17 cellular contexts compared by ENCODE assay signal in the genomic region with DNA sequence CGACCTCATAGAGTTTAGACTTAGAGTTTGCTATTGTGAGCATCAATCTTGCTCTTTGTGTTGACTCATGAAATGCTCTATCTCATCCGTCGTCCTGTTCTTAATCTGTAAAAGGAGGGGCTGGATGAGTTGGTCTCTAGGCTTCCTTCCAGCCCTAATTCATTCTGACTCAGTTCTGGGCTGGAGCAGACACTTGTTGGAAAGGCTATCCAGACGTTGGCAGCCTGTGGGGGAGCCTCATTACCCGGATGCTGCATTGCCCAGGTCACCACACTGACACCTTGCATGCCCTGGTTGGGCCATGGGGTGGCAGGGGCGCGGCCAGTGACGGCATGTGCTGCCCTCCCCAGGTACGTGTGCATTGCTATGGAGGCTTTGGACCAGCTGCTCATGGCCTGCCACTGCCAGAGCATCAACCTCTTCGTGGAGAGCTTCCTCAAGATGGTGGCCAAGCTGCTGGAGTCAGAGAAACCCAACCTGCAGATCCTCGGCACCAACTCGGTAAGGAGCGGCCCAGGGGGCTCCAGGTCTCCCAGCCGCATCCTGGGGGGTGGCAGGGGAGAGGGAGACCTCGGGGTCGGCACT.
A peak's percentile ranks its signal among the peaks of the same experiment; 100 is the strongest.
DNase-seq lines count a peak whose midpoint lies in the region; ATAC-seq, FAIRE-seq and TF ChIP-seq lines count a peak whose summit lies in the region.
"Had no signal": no experiment of that assay in that cellular context is flagged by ENCODE, and none has a peak within 500 bp of the region (broad histone marks: within the 10 kb centered on the region; RNA-seq: fewer than 3 reads in every experiment).

No MANE protein-coding gene starts in this region.

- intact Hi-C loops in activated CD4-positive, alpha-beta T cell treated with anti-CD3 and anti-CD28 coated beads, Interleukin-2, amount 10 ng/mL, durations not matched to agents 24 days and 14 days (cut with micrococcal nuclease): no loop called here

- DNase-seq in AG04450 (ENCODE audit: low read depth, low spot score) (peak; percentile 52), HS-5 (ENCODE audit: low read depth) (peak; percentile 76), astrocyte of the cerebellum (ENCODE audit: low read depth) (peak; percentile 54), kidney glomerular epithelial cell (lab: John Stamatoyannopoulos, UW) (peak; percentile 26), nephron progenitor cell (no peak), GM19239 (ENCODE audit: insufficient read length, low spot score) (no peak)
- DNase-seq in activated CD4-positive, alpha-beta T cell treated with anti-CD3 and anti-CD28 coated beads, Interleukin-2, amount 10 ng/mL, durations not matched to agents 24 days and 14 days: no peak
- DNase-seq: activated CD4-positive, CD25-positive, alpha-beta regulatory T cell treated with anti-CD3 and anti-CD28 coated beads, Interleukin-2, amount 50 U/mL, for 72 hours; gastrocnemius medialis; GF-D8; NCI-H1092 treated with DMSO at 0.1 percent for 48 hours; NCI-H748 treated with DMSO at 0.1 percent for 48 hours had no signal

- peak overlapping the region; percentile 21 for H3K27ac ChIP-seq in AG04450 (ENCODE audit: low read depth, low read length)
- H3K27ac ChIP-seq: BLaER1, gastrocnemius medialis, neutrophil, vagina had no signal

- FAIRE-seq in GM19239 (lab: Jason Lieb, UNC): no peak

- no peaks in the 10 kb centered on the region for H3K9me3 Mint-ChIP-seq in nephron progenitor cell
- peaks cover 7% of the 10 kb centered on the region for H3K9me3 Mint-ChIP-seq in activated CD4-positive, alpha-beta T cell treated with anti-CD3 and anti-CD28 coated beads, Interleukin-2, amount 10 ng/mL, durations not matched to agents 24 days and 14 days
- H3K9me3 Mint-ChIP-seq: central memory CD8-positive, alpha-beta T cell had no signal

- in situ Hi-C loops in astrocyte of the cerebellum (cut with HindIII; ENCODE audit: low sequenced_read_pairs): no loop called here

- POLR2A ChIA-PET in AG04450 (lab: Yijun Ruan, JAX): no interaction called here

- H3K27ac Mint-ChIP-seq in nephron progenitor cell: no peak overlapping the region
- H3K27ac Mint-ChIP-seq in activated CD4-positive, alpha-beta T cell treated with anti-CD3 and anti-CD28 coated beads, Interleukin-2, amount 10 ng/mL, durations not matched to agents 24 days and 14 days: no peak overlapping the region

- H3K4me3 Mint-ChIP-seq in nephron progenitor cell: no peak overlapping the region
- H3K4me3 Mint-ChIP-seq in activated CD4-positive, alpha-beta T cell treated with anti-CD3 and anti-CD28 coated beads, Interleukin-2, amount 10 ng/mL, durations not matched to agents 24 days and 14 days: no peak overlapping the region
- H3K4me3 Mint-ChIP-seq: central memory CD8-positive, alpha-beta T cell had no signal

- peaks cover 51% of the 10 kb centered on the region for H3K36me3 Mint-ChIP-seq in nephron progenitor cell (ENCODE audit: low read depth)
- H3K36me3 Mint-ChIP-seq in activated CD4-positive, alpha-beta T cell treated with anti-CD3 and anti-CD28 coated beads, Interleukin-2, amount 10 ng/mL, durations not matched to agents 24 days and 14 days (ENCODE audit: low read depth): no peaks in the 10 kb centered on the region

- H3K9me3 ChIP-seq in AG04450 (ENCODE audit: control insufficient read depth, insufficient read depth, low read length): no peaks in the 10 kb centered on the region
- H3K9me3 ChIP-seq: BLaER1, gastrocnemius medialis, neutrophil, vagina had no signal

- ATAC-seq in GM21737 (IDR thresholded peaks at IDR 0.05; ENCODE audit: unreplicated experiment): no peak
- ATAC-seq: gastrocnemius medialis had no signal

- H3K27me3 ChIP-seq in AG04450 (ENCODE audit: control insufficient read depth, insufficient read depth, low read length): no peaks in the 10 kb centered on the region
- H3K27me3 ChIP-seq: BLaER1, gastrocnemius medialis, neutrophil, vagina had no signal

- CTCF ChIA-PET in AG04450 (lab: Charles Lee): no interaction called here

- H3K4me3 ChIP-seq in AG04450 (ENCODE audit: low read depth, low read length) (no peak overlapping the region), astrocyte of the cerebellum (ENCODE audit: low read depth, low read length) (no peak overlapping the region)
- H3K4me3 ChIP-seq: BLaER1, gastrocnemius medialis, vagina had no signal

- peaks cover 21% of the 10 kb centered on the region for H3K4me1 Mint-ChIP-seq in nephron progenitor cell
- H3K4me1 Mint-ChIP-seq in activated CD4-positive, alpha-beta T cell treated with anti-CD3 and anti-CD28 coated beads, Interleukin-2, amount 10 ng/mL, durations not matched to agents 24 days and 14 days: no peaks in the 10 kb centered on the region
- H3K4me1 Mint-ChIP-seq: central memory CD8-positive, alpha-beta T cell had no signal

- TF ChIP-seq CTCF in AG04450 (IDR thresholded peaks at IDR 0.05; ENCODE audit: low read depth, low read length): no peak
- TF ChIP-seq CTCF in astrocyte of the cerebellum (IDR thresholded peaks at IDR 0.05; ENCODE audit: low read depth, low read length, missing control alignments): no peak
- TF ChIP-seq CTCF in nephron progenitor cell (IDR thresholded peaks at IDR 0.05): no peak

- H3K27me3 Mint-ChIP-seq in nephron progenitor cell (ENCODE audit: low read depth, poor library complexity): peaks cover 3% of the 10 kb centered on the region
- peaks cover 2% of the 10 kb centered on the region for H3K27me3 Mint-ChIP-seq in activated CD4-positive, alpha-beta T cell treated with anti-CD3 and anti-CD28 coated beads, Interleukin-2, amount 10 ng/mL, durations not matched to agents 24 days and 14 days

Comparison
In these comparisons a context has a peak if more than half of its experiments do, and no peak if none do; other contexts are left out.
1. DNase-seq: peak in AG04450 (single experiment), HS-5 (single experiment), astrocyte of the cerebellum (single experiment) and kidney glomerular epithelial cell (single experiment); none in nephron progenitor cell (single experiment), GM19239 (single experiment) and activated CD4-positive, alpha-beta T cell treated with anti-CD3 and anti-CD28 coated beads, Interleukin-2, amount 10 ng/mL, durations not matched to agents 24 days and 14 days (single experiment).